1 cellular context compared by ENCODE assay signal in the genomic region with DNA sequence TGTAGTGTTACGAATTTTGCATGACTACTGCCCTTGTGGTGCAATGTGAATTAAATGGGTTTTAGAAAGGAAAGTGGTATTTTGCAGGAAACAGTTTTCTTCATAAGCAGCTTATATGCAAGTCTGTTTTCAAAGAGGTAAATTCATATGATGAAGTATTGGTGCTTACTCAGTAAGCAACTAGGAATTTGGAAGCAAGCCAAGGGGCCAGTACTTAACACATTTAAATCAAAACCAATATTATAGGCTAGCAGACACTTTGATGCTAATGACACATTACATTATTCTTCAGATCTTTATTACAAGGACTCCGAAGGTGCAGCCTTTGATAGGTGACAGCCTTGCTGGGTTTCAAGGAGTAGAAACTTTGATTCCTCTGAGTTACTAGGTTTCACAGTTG.
TF ChIP-seq lines count a peak whose summit lies in the region.

No MANE protein-coding gene starts in this region.

TF ChIP-seq in GM23338, 12 proteins besides CTCF, POLR2A, EP300 and RAD21 (continued from another document):
- TF ChIP-seq, protein P1, sequence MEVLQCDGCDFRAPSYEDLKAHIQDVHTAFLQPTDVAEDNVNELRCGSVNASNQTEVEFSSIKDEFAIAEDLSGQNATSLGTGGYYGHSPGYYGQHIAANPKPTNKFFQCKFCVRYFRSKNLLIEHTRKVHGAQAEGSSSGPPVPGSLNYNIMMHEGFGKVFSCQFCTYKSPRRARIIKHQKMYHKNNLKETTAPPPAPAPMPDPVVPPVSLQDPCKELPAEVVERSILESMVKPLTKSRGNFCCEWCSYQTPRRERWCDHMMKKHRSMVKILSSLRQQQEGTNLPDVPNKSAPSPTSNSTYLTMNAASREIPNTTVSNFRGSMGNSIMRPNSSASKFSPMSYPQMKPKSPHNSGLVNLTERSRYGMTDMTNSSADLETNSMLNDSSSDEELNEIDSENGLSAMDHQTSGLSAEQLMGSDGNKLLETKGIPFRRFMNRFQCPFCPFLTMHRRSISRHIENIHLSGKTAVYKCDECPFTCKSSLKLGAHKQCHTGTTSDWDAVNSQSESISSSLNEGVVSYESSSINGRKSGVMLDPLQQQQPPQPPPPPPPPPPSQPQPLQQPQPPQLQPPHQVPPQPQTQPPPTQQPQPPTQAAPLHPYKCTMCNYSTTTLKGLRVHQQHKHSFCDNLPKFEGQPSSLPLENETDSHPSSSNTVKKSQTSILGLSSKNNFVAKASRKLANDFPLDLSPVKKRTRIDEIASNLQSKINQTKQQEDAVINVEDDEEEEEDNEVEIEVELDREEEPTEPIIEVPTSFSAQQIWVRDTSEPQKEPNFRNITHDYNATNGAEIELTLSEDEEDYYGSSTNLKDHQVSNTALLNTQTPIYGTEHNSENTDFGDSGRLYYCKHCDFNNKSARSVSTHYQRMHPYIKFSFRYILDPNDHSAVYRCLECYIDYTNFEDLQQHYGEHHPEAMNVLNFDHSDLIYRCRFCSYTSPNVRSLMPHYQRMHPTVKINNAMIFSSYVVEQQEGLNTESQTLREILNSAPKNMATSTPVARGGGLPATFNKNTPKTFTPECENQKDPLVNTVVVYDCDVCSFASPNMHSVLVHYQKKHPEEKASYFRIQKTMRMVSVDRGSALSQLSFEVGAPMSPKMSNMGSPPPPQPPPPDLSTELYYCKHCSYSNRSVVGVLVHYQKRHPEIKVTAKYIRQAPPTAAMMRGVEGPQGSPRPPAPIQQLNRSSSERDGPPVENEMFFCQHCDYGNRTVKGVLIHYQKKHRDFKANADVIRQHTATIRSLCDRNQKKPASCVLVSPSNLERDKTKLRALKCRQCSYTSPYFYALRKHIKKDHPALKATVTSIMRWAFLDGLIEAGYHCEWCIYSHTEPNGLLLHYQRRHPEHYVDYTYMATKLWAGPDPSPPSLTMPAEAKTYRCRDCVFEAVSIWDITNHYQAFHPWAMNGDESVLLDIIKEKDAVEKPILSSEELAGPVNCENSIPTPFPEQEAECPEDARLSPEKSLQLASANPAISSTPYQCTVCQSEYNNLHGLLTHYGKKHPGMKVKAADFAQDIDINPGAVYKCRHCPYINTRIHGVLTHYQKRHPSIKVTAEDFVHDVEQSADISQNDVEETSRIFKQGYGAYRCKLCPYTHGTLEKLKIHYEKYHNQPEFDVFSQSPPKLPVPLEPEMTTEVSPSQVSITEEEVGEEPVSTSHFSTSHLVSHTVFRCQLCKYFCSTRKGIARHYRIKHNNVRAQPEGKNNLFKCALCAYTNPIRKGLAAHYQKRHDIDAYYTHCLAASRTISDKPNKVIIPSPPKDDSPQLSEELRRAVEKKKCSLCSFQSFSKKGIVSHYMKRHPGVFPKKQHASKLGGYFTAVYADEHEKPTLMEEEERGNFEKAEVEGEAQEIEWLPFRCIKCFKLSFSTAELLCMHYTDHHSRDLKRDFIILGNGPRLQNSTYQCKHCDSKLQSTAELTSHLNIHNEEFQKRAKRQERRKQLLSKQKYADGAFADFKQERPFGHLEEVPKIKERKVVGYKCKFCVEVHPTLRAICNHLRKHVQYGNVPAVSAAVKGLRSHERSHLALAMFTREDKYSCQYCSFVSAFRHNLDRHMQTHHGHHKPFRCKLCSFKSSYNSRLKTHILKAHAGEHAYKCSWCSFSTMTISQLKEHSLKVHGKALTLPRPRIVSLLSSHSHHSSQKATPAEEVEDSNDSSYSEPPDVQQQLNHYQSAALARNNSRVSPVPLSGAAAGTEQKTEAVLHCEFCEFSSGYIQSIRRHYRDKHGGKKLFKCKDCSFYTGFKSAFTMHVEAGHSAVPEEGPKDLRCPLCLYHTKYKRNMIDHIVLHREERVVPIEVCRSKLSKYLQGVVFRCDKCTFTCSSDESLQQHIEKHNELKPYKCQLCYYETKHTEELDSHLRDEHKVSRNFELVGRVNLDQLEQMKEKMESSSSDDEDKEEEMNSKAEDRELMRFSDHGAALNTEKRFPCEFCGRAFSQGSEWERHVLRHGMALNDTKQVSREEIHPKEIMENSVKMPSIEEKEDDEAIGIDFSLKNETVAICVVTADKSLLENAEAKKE (CRISPR knock-in tag; IDR thresholded peaks at IDR 0.05) = no peak
TF ChIP-seq in GM23338: peak in this region for 0.
